27 cellular contexts compared by ENCODE assay signal in the genomic region with DNA sequence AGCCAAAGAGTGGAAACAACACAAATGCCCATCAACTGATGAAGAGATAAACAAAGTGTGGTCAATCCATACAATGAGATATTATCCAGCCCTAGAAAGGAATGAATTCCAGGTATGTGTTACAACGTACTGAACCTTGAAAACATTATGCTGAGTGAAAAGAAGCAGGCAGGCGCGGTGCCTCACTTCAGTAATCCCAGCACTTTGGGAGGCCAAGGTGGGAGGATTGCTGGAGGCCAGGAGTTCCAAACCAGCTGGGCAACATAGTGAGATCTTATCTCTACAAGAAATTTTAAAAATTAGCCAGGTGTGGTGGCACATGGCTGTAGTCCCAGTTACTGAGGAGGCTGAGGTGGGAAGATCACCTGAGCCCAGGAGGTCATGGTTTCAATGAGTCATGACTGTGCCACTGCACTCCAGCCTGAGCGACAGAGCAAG. TPM values are rescaled to one million over a fixed set of nuclear protein-coding genes. Genes with fewer than 3 reads are reported as not detected.
DNase-seq lines count a peak whose midpoint lies in the region; ATAC-seq and TF ChIP-seq lines count a peak whose summit lies in the region.
"Had no signal": no experiment of that assay in that cellular context is flagged by ENCODE, and none has a peak within 500 bp of the region (broad histone marks: within the 10 kb centered on the region; RNA-seq: fewer than 3 reads in every experiment).

No MANE protein-coding gene starts in this region.

- CTCF ChIA-PET in activated CD8-positive, alpha-beta memory T cell treated with anti-CD3 and anti-CD28 coated beads, Interleukin-2, amount 10 ng/mL, durations not matched to agents 7 days and 5 days (lab: Charles Lee), result no interaction called here
- CTCF ChIA-PET in mammary epithelial cell (lab: Charles Lee; ENCODE audit: low non-redundant PET), result no interaction called here
- CTCF ChIA-PET in activated naive CD4-positive, alpha-beta T cell treated with anti-CD3 and anti-CD28 coated beads for 36 hours (lab: Charles Lee), result no interaction called here

- H3K36me3 ChIP-seq in mammary epithelial cell (ENCODE audit: insufficient read depth, low read length), result peaks cover 4% of the 10 kb centered on the region
- H3K36me3 ChIP-seq: neural progenitor cell had no signal

- peaks cover 46% of the 10 kb centered on the region for H3K36me3 Mint-ChIP-seq in activated CD8-positive, alpha-beta memory T cell treated with anti-CD3 and anti-CD28 coated beads, Interleukin-2, amount 10 ng/mL, durations not matched to agents 7 days and 5 days
- H3K36me3 Mint-ChIP-seq in activated naive CD4-positive, alpha-beta T cell treated with anti-CD3 and anti-CD28 coated beads for 36 hours (ENCODE audit: low read depth), result peaks cover 11% of the 10 kb centered on the region
- H3K36me3 Mint-ChIP-seq: neural progenitor cell had no signal

- H2AFZ ChIP-seq in mammary epithelial cell (ENCODE audit: low read depth, low read length), result no peak overlapping the region
- H2AFZ ChIP-seq: neural progenitor cell had no signal

- no peak overlapping the region for H3K4me3 ChIP-seq in mammary epithelial cell (replicated peaks in 1 of 3; ENCODE audit: insufficient read depth in 1 of 3, low read depth in 2 of 3, low read length in 3 of 3)
- H3K4me3 ChIP-seq: left lung, neural progenitor cell, pancreas, skin epidermis, thoracic aorta had no signal

- no peak for ATAC-seq in activated CD8-positive, alpha-beta memory T cell treated with anti-CD3 and anti-CD28 coated beads, Interleukin-2, amount 10 ng/mL, durations not matched to agents 7 days and 5 days
- ATAC-seq: left lung; pancreas; stimulated activated naive CD8-positive, alpha-beta T cell treated with anti-CD3 and anti-CD28 coated beads, Interleukin-15, amount 100 ng/mL, for 72 hours had no signal

- in situ Hi-C loops in mammary epithelial cell (cut with MboI; ENCODE audit: low sequenced_read_pairs in 2 of 2), result no loop called here

- no peak for DNase-seq in activated CD8-positive, alpha-beta memory T cell treated with anti-CD3 and anti-CD28 coated beads, Interleukin-2, amount 10 ng/mL, durations not matched to agents 7 days and 5 days
- no peak for DNase-seq in activated CD8-positive, alpha-beta memory T cell treated with anti-CD3 and anti-CD28 coated beads for 24 hours
- peak; percentile 4 for DNase-seq in HK-2 (ENCODE audit: unreplicated experiment)
- peak; percentile 80 for DNase-seq in mammary epithelial cell
- DNase-seq in renal cortical epithelial cell (ENCODE audit: low read depth), result peak; percentile 56
- DNase-seq in DMS 273 treated with DMSO at 0.1 percent for 48 hours (lab: John Stamatoyannopoulos, UW), result no peak
- DNase-seq in activated naive CD4-positive, alpha-beta T cell treated with anti-CD3 and anti-CD28 coated beads for 36 hours, result no peak
- DNase-seq in RPMI8226, result no peak
- DNase-seq: activated CD4-positive, alpha-beta T cell treated with anti-CD3 and anti-CD28 coated beads, Interleukin-2, amount 50 U/mL, for 48 hours; activated CD8-positive, alpha-beta memory T cell treated with anti-CD3 and anti-CD28 coated beads, Interleukin-2, amount 50 U/mL, for 4 hours; activated naive CD4-positive, alpha-beta T cell treated with anti-CD3 and anti-CD28 coated beads, Interleukin-2, amount 50 U/mL, for 16 hours; effector CD4-positive, alpha-beta T cell; H7; hypothalamus; immature natural killer cell; Karpas-422; left lung; mesendoderm; NCI-H1436 treated with DMSO at 0.1 percent for 48 hours; NCI-H446 treated with DMSO at 0.1 percent for 48 hours; pancreas; SK-N-SH; stimulated activated naive CD8-positive, alpha-beta T cell treated with anti-CD3 and anti-CD28 coated beads, Interleukin-15, amount 100 ng/mL, for 72 hours had no signal

- intact Hi-C loops in mammary epithelial cell (cut with micrococcal nuclease), result no loop called here
- intact Hi-C loops in activated naive CD4-positive, alpha-beta T cell treated with anti-CD3 and anti-CD28 coated beads for 36 hours (cut with micrococcal nuclease), result no loop called here

- H3K27me3 Mint-ChIP-seq in activated CD8-positive, alpha-beta memory T cell treated with anti-CD3 and anti-CD28 coated beads, Interleukin-2, amount 10 ng/mL, durations not matched to agents 7 days and 5 days, result no peaks in the 10 kb centered on the region
- no peaks in the 10 kb centered on the region for H3K27me3 Mint-ChIP-seq in activated naive CD4-positive, alpha-beta T cell treated with anti-CD3 and anti-CD28 coated beads for 36 hours (ENCODE audit: low read depth)
- H3K27me3 Mint-ChIP-seq: stimulated activated naive CD8-positive, alpha-beta T cell treated with anti-CD3 and anti-CD28 coated beads, Interleukin-15, amount 100 ng/mL, for 72 hours had no signal

- H3K4me1 ChIP-seq in mammary epithelial cell (ENCODE audit: insufficient read depth, low read length), result peaks cover 4% of the 10 kb centered on the region
- H3K4me1 ChIP-seq: left lung, neural progenitor cell, pancreas had no signal

- H3K9me3 Mint-ChIP-seq in activated CD8-positive, alpha-beta memory T cell treated with anti-CD3 and anti-CD28 coated beads, Interleukin-2, amount 10 ng/mL, durations not matched to agents 7 days and 5 days (ENCODE audit: low read depth), result no peaks in the 10 kb centered on the region
- H3K9me3 Mint-ChIP-seq in activated naive CD4-positive, alpha-beta T cell treated with anti-CD3 and anti-CD28 coated beads for 36 hours, result no peaks in the 10 kb centered on the region
- H3K9me3 Mint-ChIP-seq: activated T-helper 1 cell treated with anti-CD3 and anti-CD28 coated beads, Interleukin-12 subunit alpha, Interleukin-12 subunit beta, Interleukin-2, Interleukin-4 antibody, amounts not matched to agents 30 ng/mL and 10 ng/mL and 1 ng/mL, durations not matched to agents 14 hours and 24 hours and 36 hours; immature natural killer cell; neural progenitor cell; stimulated activated naive CD8-positive, alpha-beta T cell treated with anti-CD3 and anti-CD28 coated beads, Interleukin-15, amount 100 ng/mL, for 72 hours had no signal

- peaks cover 2% of the 10 kb centered on the region for H3K4me1 Mint-ChIP-seq in activated CD8-positive, alpha-beta memory T cell treated with anti-CD3 and anti-CD28 coated beads, Interleukin-2, amount 10 ng/mL, durations not matched to agents 7 days and 5 days
- H3K4me1 Mint-ChIP-seq in activated naive CD4-positive, alpha-beta T cell treated with anti-CD3 and anti-CD28 coated beads for 36 hours (ENCODE audit: low read depth), result no peaks in the 10 kb centered on the region
- H3K4me1 Mint-ChIP-seq: immature natural killer cell had no signal

- no peaks in the 10 kb centered on the region for H3K79me2 ChIP-seq in mammary epithelial cell (ENCODE audit: insufficient read depth, low read length)

- H3K9ac ChIP-seq in mammary epithelial cell (ENCODE audit: insufficient read depth, low read length), result no peak overlapping the region
- H3K9ac ChIP-seq: neural progenitor cell, SK-N-SH had no signal

- no peak overlapping the region for H3K27ac ChIP-seq in mammary epithelial cell (ENCODE audit: insufficient read depth, low read depth, low read length)
- H3K27ac ChIP-seq: left lung, neural progenitor cell, pancreas, skin epidermis, thoracic aorta had no signal

- BruUV-seq in mammary epithelial cell (replicated peaks; lab: Mats Ljungman, UMichigan), result no TSS peak

- dilution Hi-C loops in mammary epithelial cell (cut with HindIII; ENCODE audit: low sequenced_read_pairs), result no loop called here

- no peak overlapping the region for H3K4me3 Mint-ChIP-seq in activated CD8-positive, alpha-beta memory T cell treated with anti-CD3 and anti-CD28 coated beads, Interleukin-2, amount 10 ng/mL, durations not matched to agents 7 days and 5 days
- H3K4me3 Mint-ChIP-seq in activated naive CD4-positive, alpha-beta T cell treated with anti-CD3 and anti-CD28 coated beads for 36 hours, result no peak overlapping the region
- H3K4me3 Mint-ChIP-seq: activated T-helper 1 cell treated with anti-CD3 and anti-CD28 coated beads, Interleukin-12 subunit alpha, Interleukin-12 subunit beta, Interleukin-2, Interleukin-4 antibody, amounts not matched to agents 30 ng/mL and 10 ng/mL and 1 ng/mL, durations not matched to agents 14 hours and 24 hours and 36 hours; immature natural killer cell; neural progenitor cell; stimulated activated naive CD8-positive, alpha-beta T cell treated with anti-CD3 and anti-CD28 coated beads, Interleukin-15, amount 100 ng/mL, for 72 hours had no signal

- no peak overlapping the region for H3K4me2 ChIP-seq in mammary epithelial cell (ENCODE audit: insufficient read depth, low read depth, low read length)
- H3K4me2 ChIP-seq: neural progenitor cell, SK-N-SH had no signal

- peak overlapping the region; percentile 49 for H3K27ac Mint-ChIP-seq in activated CD8-positive, alpha-beta memory T cell treated with anti-CD3 and anti-CD28 coated beads, Interleukin-2, amount 10 ng/mL, durations not matched to agents 7 days and 5 days
- H3K27ac Mint-ChIP-seq in activated naive CD4-positive, alpha-beta T cell treated with anti-CD3 and anti-CD28 coated beads for 36 hours, result no peak overlapping the region
- H3K27ac Mint-ChIP-seq: activated T-helper 1 cell treated with anti-CD3 and anti-CD28 coated beads, Interleukin-12 subunit alpha, Interleukin-12 subunit beta, Interleukin-2, Interleukin-4 antibody, amounts not matched to agents 30 ng/mL and 10 ng/mL and 1 ng/mL, durations not matched to agents 14 hours and 24 hours and 36 hours; neural progenitor cell had no signal

- 72% methylated on average over 4 of the region's 4 CpGs for WGBS in mammary epithelial cell (ENCODE audit: low coverage, missing lambda C conversion rate)

- no peaks in the 10 kb centered on the region for H4K20me1 ChIP-seq in mammary epithelial cell (ENCODE audit: insufficient read depth, low read length)

- H3K9me3 ChIP-seq in mammary epithelial cell (replicated peaks; ENCODE audit: insufficient read depth, low read length), result no peaks in the 10 kb centered on the region
- H3K9me3 ChIP-seq: left lung, pancreas, SK-N-SH, thoracic aorta had no signal

- no peaks in the 10 kb centered on the region for H3K27me3 ChIP-seq in mammary epithelial cell (ENCODE audit: insufficient read depth, low read length)
- H3K27me3 ChIP-seq: left lung, neural progenitor cell, pancreas had no signal

- no peak for TF ChIP-seq CTCF in mammary epithelial cell (conservative IDR thresholded peaks at IDR 0.05 in 1 of 2, IDR thresholded peaks at IDR 0.05 in 1 of 2; ENCODE audit: extremely low read depth in 1 of 2, insufficient read depth in 1 of 2, low read depth in 1 of 2, low read length in 2 of 2)

RNA-seq across cellular contexts. Expression of a gene that starts 24.6 kb away (rescaled TPM):
- 10 to 100 TPM in 1 of 2 experiments, 1 to 10 TPM in 1; 3.3 to 11.8 TPM for total RNA-seq in activated CD8-positive, alpha-beta memory T cell treated with anti-CD3 and anti-CD28 coated beads, Interleukin-2, amount 10 ng/mL, durations not matched to agents 7 days and 5 days
- total RNA-seq in mammary epithelial cell (10 to 100 TPM in 1 of 2 donors, 1 to 10 TPM in 1; 8.2 to 15.4 TPM), renal cortical epithelial cell (2.9 and 5.0 TPM in 2 replicates)
- polyA plus RNA-seq in mammary epithelial cell, result 5.2 TPM
- not detected for polyA minus RNA-seq in mammary epithelial cell
- 1 to 10 TPM; 6.2 to 7.3 TPM for total RNA-seq in activated naive CD4-positive, alpha-beta T cell treated with anti-CD3 and anti-CD28 coated beads for 36 hours

Comparison
In these comparisons a context has a peak if more than half of its experiments do, and no peak if none do; other contexts are left out.
1. DNase-seq: peak in HK-2 (single experiment), mammary epithelial cell (single experiment) and renal cortical epithelial cell (single experiment); none in activated CD8-positive, alpha-beta memory T cell treated with anti-CD3 and anti-CD28 coated beads, Interleukin-2, amount 10 ng/mL, durations not matched to agents 7 days and 5 days (single experiment), activated CD8-positive, alpha-beta memory T cell treated with anti-CD3 and anti-CD28 coated beads for 24 hours (single experiment), DMS 273 treated with DMSO at 0.1 percent for 48 hours (single experiment), activated naive CD4-positive, alpha-beta T cell treated with anti-CD3 and anti-CD28 coated beads for 36 hours (single experiment) and RPMI8226 (single experiment).